ENCODE assay signal across 1 cellular context in the genomic region with DNA sequence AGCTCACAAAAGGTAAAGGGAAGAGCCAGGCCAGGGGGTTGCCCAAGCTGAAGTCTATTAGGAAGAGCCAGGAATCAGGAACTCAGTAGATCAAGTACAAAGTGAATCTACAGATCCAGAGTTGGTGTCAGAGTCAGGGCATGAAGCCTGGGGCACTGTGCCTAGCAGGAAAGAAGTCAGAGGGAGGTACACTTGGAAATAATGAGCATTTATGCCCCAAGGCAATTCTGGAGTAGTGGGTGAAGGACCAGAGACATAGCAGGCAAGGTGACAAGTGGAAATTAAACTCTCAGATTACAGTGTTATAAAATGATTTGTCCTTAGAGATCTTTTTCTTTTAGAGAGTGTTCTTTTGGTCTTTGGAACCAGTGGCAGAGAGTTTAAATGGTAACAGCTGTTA.
TF ChIP-seq lines count a peak whose summit lies in the region.

No MANE protein-coding gene starts in this region.

TF ChIP-seq in HepG2, 621 proteins besides CTCF, POLR2A, EP300 and RAD21 (continued from another document):
- TF ChIP-seq, protein P1, sequence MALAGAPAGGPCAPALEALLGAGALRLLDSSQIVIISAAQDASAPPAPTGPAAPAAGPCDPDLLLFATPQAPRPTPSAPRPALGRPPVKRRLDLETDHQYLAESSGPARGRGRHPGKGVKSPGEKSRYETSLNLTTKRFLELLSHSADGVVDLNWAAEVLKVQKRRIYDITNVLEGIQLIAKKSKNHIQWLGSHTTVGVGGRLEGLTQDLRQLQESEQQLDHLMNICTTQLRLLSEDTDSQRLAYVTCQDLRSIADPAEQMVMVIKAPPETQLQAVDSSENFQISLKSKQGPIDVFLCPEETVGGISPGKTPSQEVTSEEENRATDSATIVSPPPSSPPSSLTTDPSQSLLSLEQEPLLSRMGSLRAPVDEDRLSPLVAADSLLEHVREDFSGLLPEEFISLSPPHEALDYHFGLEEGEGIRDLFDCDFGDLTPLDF (CRISPR knock-in tag; IDR thresholded peaks at IDR 0.05): no peak
- TF ChIP-seq MED8 (CRISPR knock-in tag; IDR thresholded peaks at IDR 0.05; ENCODE audit: insufficient replicate concordance) (no peak), GFI1 (CRISPR knock-in tag; IDR thresholded peaks at IDR 0.05; ENCODE audit: borderline replicate concordance) (no peak), ZKSCAN5 (CRISPR knock-in tag; IDR thresholded peaks at IDR 0.05) (no peak), RFXAP (CRISPR knock-in tag; IDR thresholded peaks at IDR 0.05; ENCODE audit: borderline replicate concordance) (no peak)
- TF ChIP-seq, protein P2, sequence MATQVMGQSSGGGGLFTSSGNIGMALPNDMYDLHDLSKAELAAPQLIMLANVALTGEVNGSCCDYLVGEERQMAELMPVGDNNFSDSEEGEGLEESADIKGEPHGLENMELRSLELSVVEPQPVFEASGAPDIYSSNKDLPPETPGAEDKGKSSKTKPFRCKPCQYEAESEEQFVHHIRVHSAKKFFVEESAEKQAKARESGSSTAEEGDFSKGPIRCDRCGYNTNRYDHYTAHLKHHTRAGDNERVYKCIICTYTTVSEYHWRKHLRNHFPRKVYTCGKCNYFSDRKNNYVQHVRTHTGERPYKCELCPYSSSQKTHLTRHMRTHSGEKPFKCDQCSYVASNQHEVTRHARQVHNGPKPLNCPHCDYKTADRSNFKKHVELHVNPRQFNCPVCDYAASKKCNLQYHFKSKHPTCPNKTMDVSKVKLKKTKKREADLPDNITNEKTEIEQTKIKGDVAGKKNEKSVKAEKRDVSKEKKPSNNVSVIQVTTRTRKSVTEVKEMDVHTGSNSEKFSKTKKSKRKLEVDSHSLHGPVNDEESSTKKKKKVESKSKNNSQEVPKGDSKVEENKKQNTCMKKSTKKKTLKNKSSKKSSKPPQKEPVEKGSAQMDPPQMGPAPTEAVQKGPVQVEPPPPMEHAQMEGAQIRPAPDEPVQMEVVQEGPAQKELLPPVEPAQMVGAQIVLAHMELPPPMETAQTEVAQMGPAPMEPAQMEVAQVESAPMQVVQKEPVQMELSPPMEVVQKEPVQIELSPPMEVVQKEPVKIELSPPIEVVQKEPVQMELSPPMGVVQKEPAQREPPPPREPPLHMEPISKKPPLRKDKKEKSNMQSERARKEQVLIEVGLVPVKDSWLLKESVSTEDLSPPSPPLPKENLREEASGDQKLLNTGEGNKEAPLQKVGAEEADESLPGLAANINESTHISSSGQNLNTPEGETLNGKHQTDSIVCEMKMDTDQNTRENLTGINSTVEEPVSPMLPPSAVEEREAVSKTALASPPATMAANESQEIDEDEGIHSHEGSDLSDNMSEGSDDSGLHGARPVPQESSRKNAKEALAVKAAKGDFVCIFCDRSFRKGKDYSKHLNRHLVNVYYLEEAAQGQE (IDR thresholded peaks at IDR 0.05; ENCODE audit: borderline replicate concordance in 1 of 2, low read depth in 1 of 2, low read length in 2 of 2): no peak
- TF ChIP-seq, protein P3, sequence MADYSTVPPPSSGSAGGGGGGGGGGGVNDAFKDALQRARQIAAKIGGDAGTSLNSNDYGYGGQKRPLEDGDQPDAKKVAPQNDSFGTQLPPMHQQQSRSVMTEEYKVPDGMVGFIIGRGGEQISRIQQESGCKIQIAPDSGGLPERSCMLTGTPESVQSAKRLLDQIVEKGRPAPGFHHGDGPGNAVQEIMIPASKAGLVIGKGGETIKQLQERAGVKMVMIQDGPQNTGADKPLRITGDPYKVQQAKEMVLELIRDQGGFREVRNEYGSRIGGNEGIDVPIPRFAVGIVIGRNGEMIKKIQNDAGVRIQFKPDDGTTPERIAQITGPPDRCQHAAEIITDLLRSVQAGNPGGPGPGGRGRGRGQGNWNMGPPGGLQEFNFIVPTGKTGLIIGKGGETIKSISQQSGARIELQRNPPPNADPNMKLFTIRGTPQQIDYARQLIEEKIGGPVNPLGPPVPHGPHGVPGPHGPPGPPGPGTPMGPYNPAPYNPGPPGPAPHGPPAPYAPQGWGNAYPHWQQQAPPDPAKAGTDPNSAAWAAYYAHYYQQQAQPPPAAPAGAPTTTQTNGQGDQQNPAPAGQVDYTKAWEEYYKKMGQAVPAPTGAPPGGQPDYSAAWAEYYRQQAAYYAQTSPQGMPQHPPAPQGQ (CRISPR knock-in tag; IDR thresholded peaks at IDR 0.05; ENCODE audit: borderline replicate concordance): no peak
TF ChIP-seq in HepG2: peak in this region for 0.
